ENCODE assay signal across 8 cellular contexts in the genomic region with DNA sequence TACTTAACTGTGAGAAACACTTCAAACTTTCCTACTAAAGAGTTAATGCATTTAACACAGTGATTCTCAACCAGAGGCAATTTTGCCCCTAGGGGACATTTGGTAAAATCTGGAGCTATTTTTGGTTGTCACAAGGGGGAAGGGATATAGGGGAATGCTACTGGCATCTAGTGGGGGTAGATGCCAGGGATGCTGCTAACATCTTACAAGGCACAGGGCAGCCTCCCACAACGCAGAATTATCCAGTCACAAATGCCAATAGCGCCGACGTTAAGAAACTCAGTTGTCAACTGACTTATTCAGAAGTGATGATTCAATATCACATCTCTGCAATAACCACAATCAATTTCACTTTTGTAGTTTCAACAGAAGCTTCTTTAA. TPM values are rescaled to one million over a fixed set of nuclear protein-coding genes. Genes with fewer than 3 reads are reported as not detected.
DNase-seq lines count a peak whose midpoint lies in the region; ATAC-seq and TF ChIP-seq lines count a peak whose summit lies in the region.

No MANE protein-coding gene starts in this region.

- no peak for TF ChIP-seq CTCF in coronary artery (IDR thresholded peaks at IDR 0.05)
- TF ChIP-seq CTCF in nephron progenitor cell (IDR thresholded peaks at IDR 0.05), result no peak
- peak; percentile 10 for TF ChIP-seq CTCF in upper lobe of right lung (IDR thresholded peaks at IDR 0.05)

- peak; percentile 34 for DNase-seq in D341Med (ENCODE audit: low spot score)
- DNase-seq in T-helper 2 cell treated with Interferon-gamma antibody and Interleukin-4, amounts not matched to agents 5 μg/mL and 100 μg/mL, for 36 hours (ENCODE audit: low spot score), result peak; percentile 62
- no peak for DNase-seq in coronary artery (ENCODE audit: low spot score)
- DNase-seq in nephron progenitor cell, result no peak
- DNase-seq in upper lobe of right lung, result no peak
- no peak for DNase-seq in DMS79 treated with DMSO at 0.1 percent for 48 hours (lab: John Stamatoyannopoulos, UW)
- DNase-seq in SKM-1 treated with dmso at 0.1 percent for 144 hours (lab: John Stamatoyannopoulos, UW; ENCODE audit: unreplicated experiment), result no peak

- H3K27ac ChIP-seq in coronary artery, result peak overlapping the region; percentile 99
- H3K27ac ChIP-seq in upper lobe of right lung, result no peak overlapping the region

- no peaks in the 10 kb centered on the region for H3K9me3 ChIP-seq in upper lobe of right lung

- H3K36me3 ChIP-seq in upper lobe of right lung, result no peaks in the 10 kb centered on the region

- H3K4me3 ChIP-seq in coronary artery (peak overlapping the region; percentile 84), upper lobe of right lung (peak overlapping the region; percentile 68)

- H3K4me1 ChIP-seq in upper lobe of right lung, result peaks cover 20% of the 10 kb centered on the region

- no peaks in the 10 kb centered on the region for H3K27me3 ChIP-seq in upper lobe of right lung

- peaks cover 2% of the 10 kb centered on the region for H3K9me3 Mint-ChIP-seq in T-helper 2 cell treated with Interferon-gamma antibody and Interleukin-4, amounts not matched to agents 5 μg/mL and 100 μg/mL, for 36 hours
- H3K9me3 Mint-ChIP-seq in nephron progenitor cell, result peaks cover 12% of the 10 kb centered on the region

- H3K36me3 Mint-ChIP-seq in T-helper 2 cell treated with Interferon-gamma antibody and Interleukin-4, amounts not matched to agents 5 μg/mL and 100 μg/mL, for 36 hours (ENCODE audit: low read depth), result peaks cover 13% of the 10 kb centered on the region
- peaks cover 14% of the 10 kb centered on the region for H3K36me3 Mint-ChIP-seq in nephron progenitor cell (ENCODE audit: low read depth)

- peaks cover 34% of the 10 kb centered on the region for H3K4me1 Mint-ChIP-seq in T-helper 2 cell treated with Interferon-gamma antibody and Interleukin-4, amounts not matched to agents 5 μg/mL and 100 μg/mL, for 36 hours (ENCODE audit: low read depth)
- peaks cover 40% of the 10 kb centered on the region for H3K4me1 Mint-ChIP-seq in nephron progenitor cell

- peak overlapping the region; percentile 87 for H3K27ac Mint-ChIP-seq in T-helper 2 cell treated with Interferon-gamma antibody and Interleukin-4, amounts not matched to agents 5 μg/mL and 100 μg/mL, for 36 hours
- H3K27ac Mint-ChIP-seq in nephron progenitor cell, result no peak overlapping the region

- ATAC-seq in HG02610 (IDR thresholded peaks at IDR 0.05; ENCODE audit: unreplicated experiment) (peak; percentile 26), upper lobe of right lung (no peak)

- intact Hi-C loops in upper lobe of right lung (cut with DNase I), result no loop called here

- H3K27me3 Mint-ChIP-seq in T-helper 2 cell treated with Interferon-gamma antibody and Interleukin-4, amounts not matched to agents 5 μg/mL and 100 μg/mL, for 36 hours (ENCODE audit: low read depth), result no peaks in the 10 kb centered on the region
- no peaks in the 10 kb centered on the region for H3K27me3 Mint-ChIP-seq in nephron progenitor cell (ENCODE audit: low read depth, poor library complexity)

- peak overlapping the region; percentile 81 for H3K4me3 Mint-ChIP-seq in T-helper 2 cell treated with Interferon-gamma antibody and Interleukin-4, amounts not matched to agents 5 μg/mL and 100 μg/mL, for 36 hours
- H3K4me3 Mint-ChIP-seq in nephron progenitor cell, result peak overlapping the region; percentile 79

RNA-seq across cellular contexts. Expression of a gene that starts 2.0 kb away (rescaled TPM):
- total RNA-seq in upper lobe of right lung, result 34.4 TPM

Comparison
In these comparisons a context has a peak if more than half of its experiments do, and no peak if none do; other contexts are left out.
1. DNase-seq: peak in D341Med (single experiment) and T-helper 2 cell treated with Interferon-gamma antibody and Interleukin-4, amounts not matched to agents 5 μg/mL and 100 μg/mL, for 36 hours (single experiment); none in coronary artery (single experiment), nephron progenitor cell (single experiment), upper lobe of right lung (single experiment), DMS79 treated with DMSO at 0.1 percent for 48 hours (single experiment) and SKM-1 treated with dmso at 0.1 percent for 144 hours (single experiment).